24 cellular contexts compared by ENCODE assay signal in genomic region chr16:8776193-8776592, GRCh38. TPM values are rescaled to one million over a fixed set of nuclear protein-coding genes. Genes with fewer than 3 reads are reported as not detected.
A peak's percentile ranks its signal among the peaks of the same experiment; 100 is the strongest.
DNase-seq lines count a peak whose midpoint lies in the region; ATAC-seq, FAIRE-seq and TF ChIP-seq lines count a peak whose summit lies in the region.
"Had no signal": no experiment of that assay in that cellular context is flagged by ENCODE, and none has a peak within 500 bp of the region (broad histone marks: within the 10 kb centered on the region; RNA-seq: fewer than 3 reads in every experiment).

No MANE protein-coding gene starts in this region.

- H3K9me3 ChIP-seq in keratinocyte (ENCODE audit: control insufficient read depth, low read depth, low read length), result no peaks in the 10 kb centered on the region
- H3K9me3 ChIP-seq: neutrophil had no signal

- peak overlapping the region; percentile 39 for H3K4me2 ChIP-seq in keratinocyte (ENCODE audit: control insufficient read depth, extremely low read depth, insufficient read depth, low read depth, low read length)

- H3K4me3 ChIP-seq in bronchial epithelial cell (ENCODE audit: low read depth, low read length) (no peak overlapping the region), keratinocyte (ENCODE audit: control insufficient read depth in 2 of 3, extremely low read depth in 1 of 3, insufficient read depth in 2 of 3, low read depth in 1 of 3, low read length in 3 of 3) (no peak overlapping the region)
- H3K4me3 ChIP-seq: SK-N-MC had no signal

- ATAC-seq in GM21723 (IDR thresholded peaks at IDR 0.05; ENCODE audit: unreplicated experiment) (no peak), GM18870 (IDR thresholded peaks at IDR 0.05; ENCODE audit: unreplicated experiment) (no peak)
- ATAC-seq: activated naive CD8-positive, alpha-beta T cell treated with anti-CD3 and anti-CD28 coated beads, Interleukin-2, amount 50 U/mL, for 24 hours; left cardiac atrium; sciatic nerve; stimulated activated effector memory CD8-positive, alpha-beta T cell treated with anti-CD3 and anti-CD28 coated beads, Interleukin-12 subunit alpha, Interleukin-12 subunit beta, amount 100 ng/mL, for 72 hours had no signal

- no peaks in the 10 kb centered on the region for H3K79me2 ChIP-seq in keratinocyte (ENCODE audit: control insufficient read depth, insufficient read depth, low read length)

- no peak overlapping the region for H2AFZ ChIP-seq in keratinocyte (ENCODE audit: control insufficient read depth, low read length)

- no peaks in the 10 kb centered on the region for H3K27me3 ChIP-seq in bronchial epithelial cell (ENCODE audit: control insufficient read depth, insufficient read depth, low read length)
- H3K27me3 ChIP-seq in keratinocyte (ENCODE audit: control insufficient read depth, extremely low read depth, insufficient read depth, low read length), result no peaks in the 10 kb centered on the region
- H3K27me3 ChIP-seq: neutrophil had no signal

- no peak for TF ChIP-seq CTCF in bronchial epithelial cell (IDR thresholded peaks at IDR 0.05; ENCODE audit: insufficient read depth, low read length, severe bottlenecking)
- no peak for TF ChIP-seq CTCF in keratinocyte (optimal IDR thresholded peaks at IDR 0.05 in 1 of 3, IDR thresholded peaks at IDR 0.05 in 1 of 3, conservative IDR thresholded peaks at IDR 0.05 in 1 of 3; ENCODE audit: extremely low read depth in 1 of 3, insufficient read depth in 2 of 3, low read length in 3 of 3)

- peaks cover 6% of the 10 kb centered on the region for H3K4me1 ChIP-seq in keratinocyte (ENCODE audit: control insufficient read depth, extremely low read depth, insufficient read depth, low read length)

- DNase-seq in HPDE6-E6E7 (ENCODE audit: extremely low spot score) (peak; percentile 90), bronchial epithelial cell (ENCODE audit: low read depth) (peak; percentile 75), keratinocyte (ENCODE audit: low read depth, low spot score) (peak; percentile 56), ureter (ENCODE audit: low spot score) (peak; percentile 83), NCI-H2029 treated with DMSO at 0.1 percent for 48 hours (lab: John Stamatoyannopoulos, UW) (no peak)
- DNase-seq: activated CD4-positive, alpha-beta T cell treated with anti-CD3 and anti-CD28 coated beads for 48 hours; activated gamma-delta T cell treated with Interleukin-2 at 50 U/mL for 16 hours; activated naive CD8-positive, alpha-beta T cell treated with anti-CD3 and anti-CD28 coated beads, Interleukin-2, amount 50 U/mL, for 24 hours; activated T-cell treated with anti-CD3 and anti-CD28 coated beads, Interleukin-2, amount 50 U/mL, for 24 hours; dermis blood vessel endothelial cell; DND-41; glutamatergic neuron; left cardiac atrium; NCI-H1417; NCI-H2081; NCI-H345; stimulated activated CD4-positive, alpha-beta T cell treated with anti-CD3 and anti-CD28 coated beads, Interleukin-4, amount 100 ng/mL, for 24 hours; T-helper 2 cell had no signal

- no peaks in the 10 kb centered on the region for H3K9me1 ChIP-seq in keratinocyte (ENCODE audit: control insufficient read depth, extremely low read depth, insufficient read depth, low read length)

- H4K20me1 ChIP-seq in keratinocyte (ENCODE audit: control insufficient read depth, extremely low read depth, insufficient read depth, low read length), result no peaks in the 10 kb centered on the region

- H3K27ac ChIP-seq in keratinocyte (ENCODE audit: control insufficient read depth, insufficient read depth, low read length), result no peak overlapping the region
- H3K27ac ChIP-seq: neutrophil, SK-N-MC had no signal

- dilution Hi-C loops in keratinocyte (cut with MboI; ENCODE audit: extremely low pct_ligation_motif_present, low sequenced_read_pairs), result no loop called here

- no peaks in the 10 kb centered on the region for H3K36me3 ChIP-seq in bronchial epithelial cell (ENCODE audit: control insufficient read depth, insufficient read depth, low read length)
- H3K36me3 ChIP-seq in keratinocyte (ENCODE audit: control insufficient read depth in 2 of 2, extremely low read depth in 1 of 2, insufficient read depth in 2 of 2, low read length in 2 of 2), result peaks cover 4 to 5% of the 10 kb centered on the region in 2 experiments

- no peak for FAIRE-seq in bronchial epithelial cell (lab: Jason Lieb, UNC)
- peak; percentile 41 for FAIRE-seq in keratinocyte (lab: Jason Lieb, UNC)

- H3K9ac ChIP-seq in keratinocyte (ENCODE audit: control insufficient read depth, extremely low read depth, insufficient read depth, low read length), result no peak overlapping the region

RNA-seq across cellular contexts. Expression of gene TMEM186, which starts 21.2 kb away (rescaled TPM):
- total RNA-seq in bronchial epithelial cell, result 10.4 and 15.5 TPM in 2 replicates
- polyA plus RNA-seq in keratinocyte, result 7.8 to 9.8 TPM (median 8.1 TPM) in 3 replicates
- polyA plus RNA-seq in keratinocyte (2011; ENCODE audit: low read depth), result 6.5 TPM
- polyA plus RNA-seq in keratinocyte (2011; cell fraction: cytosol; rRNA removed), result 6.0 and 7.3 TPM in 2 replicates
- polyA plus RNA-seq in keratinocyte (2011; cell fraction: nucleus; rRNA removed), result 11.9 and 14.2 TPM in 2 replicates
- polyA plus RNA-seq in keratinocyte (2012; ENCODE audit: low replicate concordance), result 8.5 and 13.3 TPM in 2 replicates
- 2.4 to 5.2 TPM (median 2.8 TPM) in 3 replicates for polyA minus RNA-seq in keratinocyte
- 1.3 TPM for polyA minus RNA-seq in keratinocyte (2011; cell fraction: cytosol; rRNA and poly(A)+ RNA removed)
- polyA minus RNA-seq in keratinocyte (2011; cell fraction: nucleus; rRNA and poly(A)+ RNA removed), result 1.8 and 1.9 TPM in 2 replicates
- total RNA-seq in ureter, result 7.2 TPM

RNA-seq across cellular contexts. Expression of gene PMM2, which starts 21.4 kb away (rescaled TPM):
- total RNA-seq in bronchial epithelial cell (20.5 and 25.5 TPM in 2 replicates), ureter (70.1 TPM)
- polyA plus RNA-seq in keratinocyte, result 30.2 to 48.6 TPM (median 38.6 TPM) in 3 replicates
- 84.5 TPM for polyA plus RNA-seq in keratinocyte (2011; ENCODE audit: low read depth)
- polyA plus RNA-seq in keratinocyte (2011; cell fraction: cytosol; rRNA removed), result 28.6 and 29.3 TPM in 2 replicates
- 45.1 and 48.1 TPM in 2 replicates for polyA plus RNA-seq in keratinocyte (2011; cell fraction: nucleus; rRNA removed)
- 25.7 and 49.3 TPM in 2 replicates for polyA plus RNA-seq in keratinocyte (2012; ENCODE audit: low replicate concordance)
- 10.7 to 20.5 TPM (median 17.0 TPM) in 3 replicates for polyA minus RNA-seq in keratinocyte
- polyA minus RNA-seq in keratinocyte (2011; cell fraction: cytosol; rRNA and poly(A)+ RNA removed), result 17.3 TPM
- 13.1 and 27.4 TPM in 2 replicates for polyA minus RNA-seq in keratinocyte (2011; cell fraction: nucleus; rRNA and poly(A)+ RNA removed)
